ENCODE assay signal across 13 cellular contexts in the genomic region with DNA sequence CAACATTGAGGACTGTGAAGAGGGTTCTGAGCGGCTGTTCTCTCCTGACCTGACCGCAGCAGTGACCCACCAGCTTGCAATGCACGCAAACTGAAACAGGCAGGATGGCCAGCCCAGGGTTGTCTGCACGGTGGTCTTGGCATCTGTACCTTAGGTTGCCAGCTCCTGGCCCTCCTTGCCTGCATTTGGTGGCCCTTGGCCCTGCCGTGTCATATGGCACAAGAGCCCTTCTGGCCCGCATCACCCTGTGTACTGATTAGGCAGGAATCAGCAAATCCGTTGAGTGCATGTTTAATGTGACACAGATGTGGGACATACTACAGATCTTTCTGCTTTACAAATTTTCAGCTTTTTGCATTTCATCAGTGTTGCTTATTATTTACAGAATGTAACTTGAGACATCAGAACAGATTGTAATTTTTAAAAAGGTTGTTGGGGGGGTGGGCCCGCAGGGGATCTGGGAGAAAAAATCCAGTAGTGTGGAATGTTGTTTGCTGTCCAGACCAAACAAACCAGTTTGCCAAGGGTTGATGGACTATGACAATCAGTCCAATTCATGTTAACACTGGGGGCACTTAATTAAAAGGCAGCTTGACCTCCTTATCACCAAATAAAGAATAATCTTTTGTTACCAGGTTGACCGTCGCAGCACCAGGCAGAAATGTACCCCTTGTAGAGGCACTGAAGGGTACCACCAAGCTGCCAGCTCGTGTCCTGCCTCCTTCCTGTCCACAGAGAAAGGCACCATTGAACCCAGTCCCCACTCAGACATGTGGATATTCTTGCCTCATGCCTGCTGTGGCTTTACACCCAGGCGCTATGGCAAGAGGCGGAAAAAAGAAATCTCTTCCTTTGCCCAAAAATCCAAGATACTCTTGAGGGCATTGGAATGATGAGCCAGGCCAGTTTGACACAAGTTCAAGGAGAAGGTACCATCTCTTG.
A peak's percentile ranks its signal among the peaks of the same experiment; 100 is the strongest.
DNase-seq lines count a peak whose midpoint lies in the region; ATAC-seq and TF ChIP-seq lines count a peak whose summit lies in the region.
"Had no signal": no experiment of that assay in that cellular context is flagged by ENCODE, and none has a peak within 500 bp of the region (broad histone marks: within the 10 kb centered on the region; RNA-seq: fewer than 3 reads in every experiment).

No MANE protein-coding gene starts in this region.

- ATAC-seq in GM21786 (IDR thresholded peaks at IDR 0.05; ENCODE audit: unreplicated experiment) (no peak), HG02798 (IDR thresholded peaks at IDR 0.05; ENCODE audit: poor library complexity, unreplicated experiment) (no peak)

- no peaks in the 10 kb centered on the region for H3K9me3 Mint-ChIP-seq in osteocyte (ENCODE audit: unreplicated experiment)
- H3K9me3 Mint-ChIP-seq: IgD-negative memory B cell had no signal

- H3K27me3 Mint-ChIP-seq in osteocyte (ENCODE audit: unreplicated experiment), result no peaks in the 10 kb centered on the region
- H3K27me3 Mint-ChIP-seq: IgD-negative memory B cell had no signal

- no peak overlapping the region for H3K4me3 ChIP-seq in fibroblast of mammary gland (ENCODE audit: control insufficient read depth, low read depth, low read length)
- H3K4me3 ChIP-seq: GM23248 had no signal

- H3K27ac Mint-ChIP-seq in osteocyte (ENCODE audit: unreplicated experiment), result peak overlapping the region; percentile 67

- peaks cover 44% of the 10 kb centered on the region for H3K4me1 Mint-ChIP-seq in osteocyte (ENCODE audit: unreplicated experiment)

- H3K36me3 Mint-ChIP-seq in osteocyte (ENCODE audit: unreplicated experiment), result peaks cover 3% of the 10 kb centered on the region

- H3K4me3 Mint-ChIP-seq in osteocyte (ENCODE audit: unreplicated experiment), result no peak overlapping the region
- H3K4me3 Mint-ChIP-seq: IgD-negative memory B cell had no signal

- TF ChIP-seq CTCF in AG09319 (IDR thresholded peaks at IDR 0.05; ENCODE audit: low read depth, low read length) (no peak), fibroblast of mammary gland (conservative IDR thresholded peaks at IDR 0.05; ENCODE audit: control insufficient read depth, insufficient read depth, low read depth, low read length) (no peak), osteocyte (IDR thresholded peaks at IDR 0.05) (no peak)

- DNase-seq in AG09319 (ENCODE audit: extremely low read depth, low read depth), result peak; percentile 79
- peak; percentile 54 for DNase-seq in NCI-H460 (ENCODE audit: extremely low read depth, low read depth)
- DNase-seq in fibroblast of mammary gland (ENCODE audit: low read depth), result peak; percentile 51
- DNase-seq in osteocyte (ENCODE audit: extremely low spot score, unreplicated experiment), result no peak
- DNase-seq in mesenteric fat pad (ENCODE audit: low spot score), result no peak
- DNase-seq in GM19240 (ENCODE audit: insufficient read length, low spot score), result no peak
- DNase-seq: NCI-H1930; nucleus accumbens; stimulated activated CD4-positive, alpha-beta T cell treated with anti-CD3 and anti-CD28 coated beads, Interleukin-2, amount 100 ng/mL, for 48 hours had no signal

Comparison
In these comparisons a context has a peak if more than half of its experiments do, and no peak if none do; other contexts are left out.
1. DNase-seq: peak in AG09319 (single experiment), NCI-H460 (single experiment) and fibroblast of mammary gland (single experiment); none in osteocyte (single experiment), mesenteric fat pad (single experiment) and GM19240 (single experiment).